Comparison of ENCODE assay signal across 18 cellular contexts in the genomic region with DNA sequence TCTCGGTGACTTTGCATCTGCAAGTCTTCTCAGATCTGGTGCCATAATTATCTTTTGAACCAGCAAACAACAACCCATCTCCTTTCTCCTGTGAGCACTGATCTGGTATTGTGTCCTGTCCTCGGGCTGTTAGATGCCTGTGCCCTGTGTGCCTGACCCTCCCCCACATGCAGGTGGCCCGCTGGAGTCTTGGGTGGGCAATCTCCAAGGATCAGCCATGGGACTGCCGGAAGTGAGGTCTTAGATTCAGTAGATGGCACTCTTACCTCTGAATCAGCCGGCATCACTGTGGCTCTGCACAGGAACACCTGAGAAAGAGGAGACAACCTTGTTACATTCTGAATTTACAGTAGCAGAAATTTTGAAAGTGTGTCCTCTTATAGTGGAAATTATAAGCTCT.
DNase-seq lines count a peak whose midpoint lies in the region; ATAC-seq and TF ChIP-seq lines count a peak whose summit lies in the region.
"Had no signal": no experiment of that assay in that cellular context is flagged by ENCODE, and none has a peak within 500 bp of the region (broad histone marks: within the 10 kb centered on the region; RNA-seq: fewer than 3 reads in every experiment).

No MANE protein-coding gene starts in this region.

- no peaks in the 10 kb centered on the region for H4K20me1 ChIP-seq in DND-41 (ENCODE audit: insufficient read depth, low read length)

- DNase-seq in DND-41 (no peak), NCI-H1092 treated with DMSO at 0.1 percent for 48 hours (lab: John Stamatoyannopoulos, UW) (peak; percentile 46), WERI-Rb-1 (peak; percentile 54), mucosa of gallbladder (ENCODE audit: low spot score) (peak; percentile 4), LoVo (ENCODE audit: low spot score) (no peak), hepatic stellate cell (ENCODE audit: low spot score) (no peak), NK-92 (lab: John Stamatoyannopoulos, UW; ENCODE audit: unreplicated experiment) (no peak)
- DNase-seq: activated CD4-positive, alpha-beta T cell treated with anti-CD3 and anti-CD28 coated beads, Interleukin-2, amount 50 U/mL, for 1 hour; CD4-positive, alpha-beta T cell; central memory CD4-positive, alpha-beta T cell; heart right ventricle; mucosa of descending colon; NCI-H1417 treated with DMSO at 0.1 percent for 48 hours; NCI-H2227 treated with DMSO at 0.1 percent for 48 hours; Peyer's patch had no signal

- H3K36me3 ChIP-seq in DND-41 (ENCODE audit: insufficient read depth, low read length) (no peaks in the 10 kb centered on the region), WERI-Rb-1 (no peaks in the 10 kb centered on the region)
- H3K36me3 ChIP-seq: ascending aorta, heart right ventricle, Peyer's patch, SJSA1 had no signal

- no peak overlapping the region for H3K9ac ChIP-seq in DND-41 (ENCODE audit: low read depth, low read length)

- ATAC-seq in DND-41 (ENCODE audit: insufficient read depth, low read depth), result peak; percentile 39; the same call in 1 of the 3 replicates
- ATAC-seq: activated naive CD4-positive, alpha-beta T cell treated with anti-CD3 and anti-CD28 coated beads, Interleukin-2, amount 50 U/mL, for 72 hours; heart right ventricle; mucosa of descending colon had no signal

- H3K4me1 ChIP-seq in DND-41 (ENCODE audit: insufficient read depth, low read length), result peaks cover 3% of the 10 kb centered on the region; the same call in 1 of the 2 replicates
- H3K4me1 ChIP-seq: ascending aorta, heart right ventricle, Peyer's patch, SJSA1 had no signal

- no peak overlapping the region for H3K27ac ChIP-seq in DND-41 (ENCODE audit: low read length)
- no peak overlapping the region for H3K27ac ChIP-seq in WERI-Rb-1
- H3K27ac ChIP-seq: ascending aorta, heart right ventricle, Peyer's patch, SJSA1 had no signal

- H3K9me3 ChIP-seq in DND-41 (ENCODE audit: insufficient read depth, low read length, severe bottlenecking), result no peaks in the 10 kb centered on the region
- no peaks in the 10 kb centered on the region for H3K9me3 ChIP-seq in WERI-Rb-1 (ENCODE audit: severe bottlenecking)
- H3K9me3 ChIP-seq: ascending aorta, heart right ventricle had no signal

- no peaks in the 10 kb centered on the region for H3K79me2 ChIP-seq in DND-41 (ENCODE audit: insufficient read depth, low read length)

- H3K4me3 ChIP-seq in DND-41 (ENCODE audit: low read depth in 1 of 2, low read length in 2 of 2), result no peak overlapping the region
- no peak overlapping the region for H3K4me3 ChIP-seq in WERI-Rb-1 (ENCODE audit: low read depth, low read length)
- H3K4me3 ChIP-seq: ascending aorta, heart right ventricle, mucosa of descending colon, Peyer's patch, SJSA1 had no signal

- TF ChIP-seq CTCF in DND-41 (IDR thresholded peaks at IDR 0.05; ENCODE audit: borderline replicate concordance, extremely low read depth, low read length, poor library complexity, severe bottlenecking) (peak; percentile 28), WERI-Rb-1 (IDR thresholded peaks at IDR 0.05; ENCODE audit: low read depth, low read length) (peak; percentile 68)

- H3K4me2 ChIP-seq in DND-41 (ENCODE audit: insufficient read depth, low read length), result no peak overlapping the region

- no peaks in the 10 kb centered on the region for H3K27me3 ChIP-seq in DND-41 (ENCODE audit: insufficient read depth, low read length, poor library complexity)
- H3K27me3 ChIP-seq in WERI-Rb-1 (ENCODE audit: insufficient read depth, low read depth, severe bottlenecking), result no peaks in the 10 kb centered on the region
- H3K27me3 ChIP-seq: ascending aorta, Peyer's patch, SJSA1 had no signal

- H2AFZ ChIP-seq in DND-41 (ENCODE audit: low read depth, low read length), result no peak overlapping the region

Comparison
In these comparisons a context has a peak if more than half of its experiments do, and no peak if none do; other contexts are left out.
1. DNase-seq: peak in NCI-H1092 treated with DMSO at 0.1 percent for 48 hours (single experiment), WERI-Rb-1 (single experiment) and mucosa of gallbladder (single experiment); none in DND-41 (single experiment), LoVo (single experiment), hepatic stellate cell (single experiment) and NK-92 (single experiment).